Comparison of ENCODE assay signal across 1 cellular context in the genomic region with DNA sequence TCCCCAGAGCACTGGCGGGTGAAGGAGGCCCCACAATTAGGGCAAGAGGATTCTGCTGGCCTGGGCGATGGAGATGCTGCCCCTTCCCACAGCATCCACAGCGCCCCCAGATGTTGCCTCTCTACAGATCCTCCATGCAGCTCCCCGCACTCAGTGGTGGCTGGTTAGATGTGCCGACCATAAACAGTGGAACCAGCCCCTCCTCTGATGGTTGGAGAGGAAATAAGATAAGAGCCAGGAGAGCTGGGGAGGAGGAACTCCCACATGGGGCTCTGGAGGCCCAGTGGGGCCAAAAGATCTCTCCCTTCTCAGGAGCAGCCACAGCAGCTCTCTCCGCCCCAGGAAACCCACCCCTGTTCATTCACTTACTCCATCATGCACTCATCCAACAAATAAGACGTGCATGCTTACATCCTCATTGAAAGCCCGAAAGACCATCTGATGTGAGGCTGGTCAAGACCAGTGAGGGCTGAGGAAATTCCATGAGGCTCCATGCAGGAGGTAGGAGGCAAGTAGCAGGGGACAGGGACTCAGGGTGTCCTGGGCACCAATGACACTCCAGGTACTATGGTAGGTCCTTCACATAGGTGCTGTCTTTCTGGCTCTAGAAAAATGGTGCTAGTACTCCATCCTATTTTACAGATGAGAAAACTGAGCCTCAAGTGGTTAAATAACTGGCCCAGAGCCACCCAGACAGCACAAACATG.
TF ChIP-seq lines count a peak whose summit lies in the region.

No MANE protein-coding gene starts in this region.

TF ChIP-seq in K562, 482 proteins besides CTCF, POLR2A, EP300 and RAD21 (continued from another document):
- TF ChIP-seq FOXA3 (CRISPR knock-in tag; conservative IDR thresholded peaks at IDR 0.05 in 1 of 2, IDR thresholded peaks at IDR 0.05 in 1 of 2) (no peak), VEZF1 (CRISPR knock-in tag; IDR thresholded peaks at IDR 0.05) (peak; percentile 93), SIN3A (IDR thresholded peaks at IDR 0.05; ENCODE audit: borderline replicate concordance in 2 of 2, control insufficient read depth in 1 of 2, low read depth in 2 of 2, low read length in 2 of 2) (no peak), ZNF277 (CRISPR knock-in tag; IDR thresholded peaks at IDR 0.05; ENCODE audit: borderline replicate concordance) (no peak), CBFA2T3 (IDR thresholded peaks at IDR 0.05) (peak; percentile 51; the same call in 1 of the 2 replicates), HNRNPH1 (optimal IDR thresholded peaks at IDR 0.05; ENCODE audit: low read depth, low read length) (no peak)
